ENCODE assay signal across 1 cellular context in genomic region chr12:89390802-89391673, GRCh38.
A peak's percentile ranks its signal among the peaks of the same experiment; 100 is the strongest.
TF ChIP-seq lines count a peak whose summit lies in the region.

No MANE protein-coding gene starts in this region.

TF ChIP-seq in HepG2, 621 proteins besides CTCF, POLR2A, EP300 and RAD21 (continued from another document and continues in another):
- TF ChIP-seq, protein P1, sequence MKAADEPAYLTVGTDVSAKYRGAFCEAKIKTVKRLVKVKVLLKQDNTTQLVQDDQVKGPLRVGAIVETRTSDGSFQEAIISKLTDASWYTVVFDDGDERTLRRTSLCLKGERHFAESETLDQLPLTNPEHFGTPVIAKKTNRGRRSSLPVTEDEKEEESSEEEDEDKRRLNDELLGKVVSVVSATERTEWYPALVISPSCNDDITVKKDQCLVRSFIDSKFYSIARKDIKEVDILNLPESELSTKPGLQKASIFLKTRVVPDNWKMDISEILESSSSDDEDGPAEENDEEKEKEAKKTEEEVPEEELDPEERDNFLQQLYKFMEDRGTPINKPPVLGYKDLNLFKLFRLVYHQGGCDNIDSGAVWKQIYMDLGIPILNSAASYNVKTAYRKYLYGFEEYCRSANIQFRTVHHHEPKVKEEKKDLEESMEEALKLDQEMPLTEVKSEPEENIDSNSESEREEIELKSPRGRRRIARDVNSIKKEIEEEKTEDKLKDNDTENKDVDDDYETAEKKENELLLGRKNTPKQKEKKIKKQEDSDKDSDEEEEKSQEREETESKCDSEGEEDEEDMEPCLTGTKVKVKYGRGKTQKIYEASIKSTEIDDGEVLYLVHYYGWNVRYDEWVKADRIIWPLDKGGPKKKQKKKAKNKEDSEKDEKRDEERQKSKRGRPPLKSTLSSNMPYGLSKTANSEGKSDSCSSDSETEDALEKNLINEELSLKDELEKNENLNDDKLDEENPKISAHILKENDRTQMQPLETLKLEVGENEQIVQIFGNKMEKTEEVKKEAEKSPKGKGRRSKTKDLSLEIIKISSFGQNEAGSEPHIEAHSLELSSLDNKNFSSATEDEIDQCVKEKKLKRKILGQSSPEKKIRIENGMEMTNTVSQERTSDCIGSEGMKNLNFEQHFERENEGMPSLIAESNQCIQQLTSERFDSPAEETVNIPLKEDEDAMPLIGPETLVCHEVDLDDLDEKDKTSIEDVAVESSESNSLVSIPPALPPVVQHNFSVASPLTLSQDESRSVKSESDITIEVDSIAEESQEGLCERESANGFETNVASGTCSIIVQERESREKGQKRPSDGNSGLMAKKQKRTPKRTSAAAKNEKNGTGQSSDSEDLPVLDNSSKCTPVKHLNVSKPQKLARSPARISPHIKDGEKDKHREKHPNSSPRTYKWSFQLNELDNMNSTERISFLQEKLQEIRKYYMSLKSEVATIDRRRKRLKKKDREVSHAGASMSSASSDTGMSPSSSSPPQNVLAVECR (CRISPR knock-in tag; IDR thresholded peaks at IDR 0.05; ENCODE audit: borderline replicate concordance): peak; percentile 55; the same call in 1 of the 2 replicates
- TF ChIP-seq ZSCAN9 (CRISPR knock-in tag; IDR thresholded peaks at IDR 0.05; ENCODE audit: borderline replicate concordance): 0 out of 2 replicates have a peak, but pooled peaks have one; percentile 40
- peak; percentile 13; the same call in 1 of the 2 replicates for TF ChIP-seq ATF1 (CRISPR knock-in tag; IDR thresholded peaks at IDR 0.05)
- no peak for TF ChIP-seq ZNF703 (CRISPR knock-in tag; IDR thresholded peaks at IDR 0.05; ENCODE audit: borderline replicate concordance)
- no peak for TF ChIP-seq ZNF468 (CRISPR knock-in tag; IDR thresholded peaks at IDR 0.05)
- TF ChIP-seq ISL2 (CRISPR knock-in tag; IDR thresholded peaks at IDR 0.05): peak; percentile 93
- no peak for TF ChIP-seq AFF4 (CRISPR knock-in tag; IDR thresholded peaks at IDR 0.05)
- TF ChIP-seq CHD4 (IDR thresholded peaks at IDR 0.05; ENCODE audit: borderline replicate concordance, low read length): no peak
- TF ChIP-seq KDM1A (CRISPR knock-in tag; IDR thresholded peaks at IDR 0.05): peak; percentile 30; the same call in 1 of the 2 replicates
- no peak for TF ChIP-seq AKNA (CRISPR knock-in tag; IDR thresholded peaks at IDR 0.05; ENCODE audit: borderline replicate concordance)
- TF ChIP-seq ZNF512B (CRISPR knock-in tag; IDR thresholded peaks at IDR 0.05; ENCODE audit: borderline replicate concordance): no peak
- no peak for TF ChIP-seq ZNF253 (CRISPR knock-in tag; IDR thresholded peaks at IDR 0.05; ENCODE audit: borderline replicate concordance)
- TF ChIP-seq NAIF1 (CRISPR knock-in tag; IDR thresholded peaks at IDR 0.05; ENCODE audit: borderline replicate concordance): no peak
- TF ChIP-seq ZNF781 (CRISPR knock-in tag; IDR thresholded peaks at IDR 0.05; ENCODE audit: borderline replicate concordance, not compliant biosample characterization): no peak
- no peak for TF ChIP-seq NKX3-1 (CRISPR knock-in tag; IDR thresholded peaks at IDR 0.05)
- no peak for TF ChIP-seq RFX5 (IDR thresholded peaks at IDR 0.05; ENCODE audit: low read depth, low read length)
- no peak for TF ChIP-seq ZNF780A (CRISPR knock-in tag; IDR thresholded peaks at IDR 0.05)
- no peak for TF ChIP-seq RELA (CRISPR knock-in tag; IDR thresholded peaks at IDR 0.05)
- TF ChIP-seq HDAC2 (CRISPR knock-in tag; IDR thresholded peaks at IDR 0.05): peak; percentile 98
- no peak for TF ChIP-seq ELK4 (CRISPR knock-in tag; IDR thresholded peaks at IDR 0.05; ENCODE audit: borderline replicate concordance)
- TF ChIP-seq JUND (CRISPR knock-in tag; IDR thresholded peaks at IDR 0.05): peak; percentile 59; the same call in 1 of the 2 replicates
- TF ChIP-seq ZNF160 (CRISPR knock-in tag; IDR thresholded peaks at IDR 0.05): no peak
- TF ChIP-seq ZNF441 (CRISPR knock-in tag; IDR thresholded peaks at IDR 0.05; ENCODE audit: borderline replicate concordance): no peak
- TF ChIP-seq, protein P2, sequence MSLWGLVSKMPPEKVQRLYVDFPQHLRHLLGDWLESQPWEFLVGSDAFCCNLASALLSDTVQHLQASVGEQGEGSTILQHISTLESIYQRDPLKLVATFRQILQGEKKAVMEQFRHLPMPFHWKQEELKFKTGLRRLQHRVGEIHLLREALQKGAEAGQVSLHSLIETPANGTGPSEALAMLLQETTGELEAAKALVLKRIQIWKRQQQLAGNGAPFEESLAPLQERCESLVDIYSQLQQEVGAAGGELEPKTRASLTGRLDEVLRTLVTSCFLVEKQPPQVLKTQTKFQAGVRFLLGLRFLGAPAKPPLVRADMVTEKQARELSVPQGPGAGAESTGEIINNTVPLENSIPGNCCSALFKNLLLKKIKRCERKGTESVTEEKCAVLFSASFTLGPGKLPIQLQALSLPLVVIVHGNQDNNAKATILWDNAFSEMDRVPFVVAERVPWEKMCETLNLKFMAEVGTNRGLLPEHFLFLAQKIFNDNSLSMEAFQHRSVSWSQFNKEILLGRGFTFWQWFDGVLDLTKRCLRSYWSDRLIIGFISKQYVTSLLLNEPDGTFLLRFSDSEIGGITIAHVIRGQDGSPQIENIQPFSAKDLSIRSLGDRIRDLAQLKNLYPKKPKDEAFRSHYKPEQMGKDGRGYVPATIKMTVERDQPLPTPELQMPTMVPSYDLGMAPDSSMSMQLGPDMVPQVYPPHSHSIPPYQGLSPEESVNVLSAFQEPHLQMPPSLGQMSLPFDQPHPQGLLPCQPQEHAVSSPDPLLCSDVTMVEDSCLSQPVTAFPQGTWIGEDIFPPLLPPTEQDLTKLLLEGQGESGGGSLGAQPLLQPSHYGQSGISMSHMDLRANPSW (CRISPR knock-in tag; IDR thresholded peaks at IDR 0.05; ENCODE audit: borderline replicate concordance): peak; percentile 46; the same call in 1 of the 2 replicates
- TF ChIP-seq, protein P3, sequence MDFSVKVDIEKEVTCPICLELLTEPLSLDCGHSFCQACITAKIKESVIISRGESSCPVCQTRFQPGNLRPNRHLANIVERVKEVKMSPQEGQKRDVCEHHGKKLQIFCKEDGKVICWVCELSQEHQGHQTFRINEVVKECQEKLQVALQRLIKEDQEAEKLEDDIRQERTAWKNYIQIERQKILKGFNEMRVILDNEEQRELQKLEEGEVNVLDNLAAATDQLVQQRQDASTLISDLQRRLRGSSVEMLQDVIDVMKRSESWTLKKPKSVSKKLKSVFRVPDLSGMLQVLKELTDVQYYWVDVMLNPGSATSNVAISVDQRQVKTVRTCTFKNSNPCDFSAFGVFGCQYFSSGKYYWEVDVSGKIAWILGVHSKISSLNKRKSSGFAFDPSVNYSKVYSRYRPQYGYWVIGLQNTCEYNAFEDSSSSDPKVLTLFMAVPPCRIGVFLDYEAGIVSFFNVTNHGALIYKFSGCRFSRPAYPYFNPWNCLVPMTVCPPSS (IDR thresholded peaks at IDR 0.05): no peak
- TF ChIP-seq ATF7-NPFF (CRISPR knock-in tag; IDR thresholded peaks at IDR 0.05; ENCODE audit: low read depth): no peak
- TF ChIP-seq ZNF570 (CRISPR knock-in tag; IDR thresholded peaks at IDR 0.05; ENCODE audit: borderline replicate concordance): no peak
- TF ChIP-seq RXRB (CRISPR knock-in tag; IDR thresholded peaks at IDR 0.05; ENCODE audit: borderline replicate concordance): peak; percentile 94
- peak; percentile 86; the same call in 1 of the 2 replicates for TF ChIP-seq KAT7 (CRISPR knock-in tag; IDR thresholded peaks at IDR 0.05; ENCODE audit: borderline replicate concordance)
- TF ChIP-seq NFYB (CRISPR knock-in tag; IDR thresholded peaks at IDR 0.05): no peak
- TF ChIP-seq SKIL (CRISPR knock-in tag; IDR thresholded peaks at IDR 0.05; ENCODE audit: borderline replicate concordance): peak; percentile 69; the same call in 1 of the 2 replicates
- no peak for TF ChIP-seq NBN (conservative IDR thresholded peaks at IDR 0.05)
- peak; percentile 56; the same call in 1 of the 2 replicates for TF ChIP-seq SPEN (CRISPR knock-in tag; IDR thresholded peaks at IDR 0.05; ENCODE audit: low read depth)
- no peak for TF ChIP-seq ZNF563 (CRISPR knock-in tag; IDR thresholded peaks at IDR 0.05)
